Comparison of ENCODE assay signal across 9 cellular contexts in genomic region chrX:24619647-24620046, GRCh38. TPM values are rescaled to one million over a fixed set of nuclear protein-coding genes. Genes with fewer than 3 reads are reported as not detected.
DNase-seq lines count a peak whose midpoint lies in the region; ATAC-seq and TF ChIP-seq lines count a peak whose summit lies in the region.
"Had no signal": no experiment of that assay in that cellular context is flagged by ENCODE, and none has a peak within 500 bp of the region (broad histone marks: within the 10 kb centered on the region; RNA-seq: fewer than 3 reads in every experiment).

No MANE protein-coding gene starts in this region.

- CTCF ChIA-PET in RWPE1 (lab: Yijun Ruan, JAX): no interaction called here

- H3K27ac ChIP-seq in RWPE1: no peak overlapping the region

- peak; percentile 20 for DNase-seq in COLO668 (lab: John Stamatoyannopoulos, UW; ENCODE audit: unreplicated experiment)
- peak; percentile 20 for DNase-seq in HT1080 (ENCODE audit: low read depth)
- DNase-seq in amygdala (lab: John Stamatoyannopoulos, UW): peak in 40 of 56 donors; percentile 0 to 59 (median 7)
- DNase-seq in medulla oblongata (ENCODE audit: extremely low spot score): peak; percentile 35
- no peak for DNase-seq in RWPE1 (ENCODE audit: low spot score)
- no peak for DNase-seq in left colon
- DNase-seq in ureter (ENCODE audit: low spot score): no peak
- DNase-seq: activated T-cell treated with anti-CD3 and anti-CD28 coated beads, Interleukin-2, amount 50 U/mL, for 1 hour had no signal

- intact Hi-C loops in left colon (cut with DNase I, micrococcal nuclease): no loop called here

- no peak for TF ChIP-seq CTCF in RWPE1 (conservative IDR thresholded peaks at IDR 0.05; ENCODE audit: low read depth)

- ATAC-seq in HG02852 (IDR thresholded peaks at IDR 0.05; ENCODE audit: unreplicated experiment) (no peak), left colon (no peak)

- POLR2A ChIA-PET in RWPE1 (lab: Yijun Ruan, JAX; ENCODE audit: low non-redundant PET): no interaction called here

RNA-seq across cellular contexts. Expression of gene PCYT1B, which starts 27.5 kb away (rescaled TPM):
- total RNA-seq in HT1080 (2014; rRNA removed; shearing (Covaris generic)): not detected in 2 replicates
- not detected in 2 replicates for polyA plus RNA-seq in HT1080 (2015; cell fraction: cytosol; rRNA removed)
- not detected in 2 replicates for polyA plus RNA-seq in HT1080 (2015; cell fraction: nucleus; rRNA removed)
- total RNA-seq in left colon (under 1 TPM in 1 of 2 donors, not detected in 1; 0.28 TPM), ureter (0.78 TPM)

Comparison
In these comparisons a context has a peak if more than half of its experiments do, and no peak if none do; other contexts are left out.
1. DNase-seq: peak in COLO668 (single experiment), HT1080 (single experiment), amygdala (40 of 56) and medulla oblongata (single experiment); none in RWPE1 (single experiment), left colon (0 of 2) and ureter (single experiment).